In genomic region chr19:12782424-12783225, GRCh38 we compare ENCODE assay signal across 8 cellular contexts. TPM values are rescaled to one million over a fixed set of nuclear protein-coding genes. Genes with fewer than 3 reads are reported as not detected.
A peak's percentile ranks its signal among the peaks of the same experiment; 100 is the strongest.
DNase-seq lines count a peak whose midpoint lies in the region; ATAC-seq, FAIRE-seq and TF ChIP-seq lines count a peak whose summit lies in the region.

No MANE protein-coding gene starts in this region.

- peaks cover 6% of the 10 kb centered on the region for H3K36me3 Mint-ChIP-seq in Caco-2 (ENCODE audit: insufficient read depth, unreplicated experiment)
- no peaks in the 10 kb centered on the region for H3K36me3 Mint-ChIP-seq in WTC11

- H3K27me3 Mint-ChIP-seq in Caco-2 (ENCODE audit: insufficient read depth, unreplicated experiment) (no peaks in the 10 kb centered on the region), WTC11 (ENCODE audit: low read depth) (no peaks in the 10 kb centered on the region; the same call in 1 of the 2 replicates)

- CTCF ChIA-PET in Caco-2 (lab: Charles Lee), result interaction anchor here (0.7 to 1.0 kb wide), 3 partner anchors 10 to 65 kb away, joined by 3 to 4 read pairs (median 4); partner anchors contain the start of gene RNASEH2A
- CTCF ChIA-PET in WTC11 (lab: Charles Lee), result interaction anchor here (0.7 to 1.8 kb wide), 9 partner anchors 10 to 103 kb away, joined by 3 to 10 read pairs (median 6); no protein-coding TSS in a partner anchor

- H3K4me1 Mint-ChIP-seq in Caco-2 (ENCODE audit: low read depth, unreplicated experiment), result peaks cover 6% of the 10 kb centered on the region
- peaks cover 19% of the 10 kb centered on the region for H3K4me1 Mint-ChIP-seq in WTC11

- H3K9me3 ChIP-seq in Caco-2 (no peaks in the 10 kb centered on the region), HAP-1 (no peaks in the 10 kb centered on the region), keratinocyte (ENCODE audit: control insufficient read depth, low read depth, low read length) (no peaks in the 10 kb centered on the region)

- no peak overlapping the region for H3K27ac Mint-ChIP-seq in Caco-2 (ENCODE audit: unreplicated experiment)
- no peak overlapping the region for H3K27ac Mint-ChIP-seq in WTC11

- H3K4me1 ChIP-seq in Caco-2 (peaks cover 32% of the 10 kb centered on the region), HAP-1 (peaks cover 17% of the 10 kb centered on the region), keratinocyte (ENCODE audit: control insufficient read depth, extremely low read depth, insufficient read depth, low read length) (peaks cover 70% of the 10 kb centered on the region)

- H3K4me3 Mint-ChIP-seq in Caco-2 (ENCODE audit: unreplicated experiment) (no peak overlapping the region), WTC11 (peak overlapping the region; percentile 77)

- H3K4me2 ChIP-seq in keratinocyte (ENCODE audit: control insufficient read depth, extremely low read depth, insufficient read depth, low read depth, low read length), result peak overlapping the region; percentile 88

- peak overlapping the region; percentile 50 for H3K4me3 ChIP-seq in Caco-2 (ENCODE audit: low read depth, low read length)
- H3K4me3 ChIP-seq in HAP-1, result peak overlapping the region; percentile 38
- H3K4me3 ChIP-seq in cardiac fibroblast (replicated peaks in 1 of 2; ENCODE audit: low read depth in 2 of 2, low read length in 2 of 2), result peak overlapping the region; percentile 43 to 45
- H3K4me3 ChIP-seq in keratinocyte (ENCODE audit: control insufficient read depth in 2 of 3, extremely low read depth in 1 of 3, insufficient read depth in 2 of 3, low read depth in 1 of 3, low read length in 3 of 3), result peak overlapping the region; percentile 34 to 57 (median 40)

- ATAC-seq in WTC11 (no peak), GM21619 (IDR thresholded peaks at IDR 0.05; ENCODE audit: unreplicated experiment) (no peak)

- BruUV-seq in Caco-2 (replicated peaks; lab: Mats Ljungman, UMichigan), result no TSS peak

- no peaks in the 10 kb centered on the region for H4K20me1 ChIP-seq in keratinocyte (ENCODE audit: control insufficient read depth, extremely low read depth, insufficient read depth, low read length)

- H3K9ac ChIP-seq in keratinocyte (ENCODE audit: control insufficient read depth, extremely low read depth, insufficient read depth, low read length), result peak overlapping the region; percentile 73

- intact Hi-C loops in Caco-2 (cut with micrococcal nuclease; ENCODE audit: unreplicated experiment), result loop anchor here (1.0 kb wide), 1 partner anchor 8 kb away; no protein-coding TSS in a partner anchor

- DNase-seq in Caco-2, result peak; percentile 81 to 83
- peak; percentile 38 to 88 for DNase-seq in HAP-1 (ENCODE audit: low spot score in 2 of 2)
- DNase-seq in NCI-H1694 treated with DMSO at 0.1 percent for 48 hours (lab: John Stamatoyannopoulos, UW), result peak; percentile 58
- peak; percentile 63 for DNase-seq in WTC11 (ENCODE audit: low spot score)
- peak; percentile 79 to 96 for DNase-seq in cardiac fibroblast (ENCODE audit: low read depth in 2 of 2)
- DNase-seq in keratinocyte (ENCODE audit: low read depth, low spot score), result no peak
- DNase-seq in stimulated activated CD4-positive, alpha-beta T cell treated with anti-CD3 and anti-CD28 coated beads, Interleukin-12 subunit alpha, Interleukin-12 subunit beta, amount 100 ng/mL, for 4 hours, result peak; percentile 91

- no peaks in the 10 kb centered on the region for H3K27me3 ChIP-seq in Caco-2 (replicated peaks; ENCODE audit: control insufficient read depth, insufficient read depth, low read length)
- no peaks in the 10 kb centered on the region for H3K27me3 ChIP-seq in HAP-1 (ENCODE audit: low read depth)
- H3K27me3 ChIP-seq in keratinocyte (ENCODE audit: control insufficient read depth, extremely low read depth, insufficient read depth, low read length), result no peaks in the 10 kb centered on the region

- in situ Hi-C loops in HAP-1 (cut with MboI; ENCODE audit: low sequenced_read_pairs), result no loop called here

- H3K36me3 ChIP-seq in Caco-2 (ENCODE audit: control insufficient read depth, insufficient read depth, low read length) (no peaks in the 10 kb centered on the region), HAP-1 (replicated peaks) (no peaks in the 10 kb centered on the region), keratinocyte (ENCODE audit: control insufficient read depth in 2 of 2, extremely low read depth in 1 of 2, insufficient read depth in 2 of 2, low read length in 2 of 2) (no peaks in the 10 kb centered on the region)

- H3K9me3 Mint-ChIP-seq in Caco-2 (ENCODE audit: unreplicated experiment), result no peaks in the 10 kb centered on the region
- no peaks in the 10 kb centered on the region for H3K9me3 Mint-ChIP-seq in WTC11

- POLR2A ChIA-PET in Caco-2 (lab: Charles Lee) (interaction anchor here (1.3 kb wide), 1 partner anchor 10 kb away, joined by 36 read pairs; the partner anchor contains the start of gene JUNB), WTC11 (lab: Charles Lee) (interaction anchor here (1.1 to 1.7 kb wide), 2 partner anchors 9 to 11 kb away, joined by 4 to 6 read pairs; partner anchors contain the start of gene JUNB)

- dilution Hi-C loops in keratinocyte (cut with MboI; ENCODE audit: extremely low pct_ligation_motif_present, low sequenced_read_pairs), result no loop called here

- TF ChIP-seq CTCF in Caco-2 (IDR thresholded peaks at IDR 0.05; ENCODE audit: insufficient read depth in 1 of 2, low read depth in 1 of 2, low read length in 1 of 2, severe bottlenecking in 1 of 2, unreplicated experiment in 1 of 2) (no peak), WTC11 (IDR thresholded peaks at IDR 0.05) (no peak), cardiac fibroblast (IDR thresholded peaks at IDR 0.05; ENCODE audit: low read depth, low read length) (no peak), keratinocyte (optimal IDR thresholded peaks at IDR 0.05 in 1 of 3, IDR thresholded peaks at IDR 0.05 in 1 of 3, conservative IDR thresholded peaks at IDR 0.05 in 1 of 3; ENCODE audit: extremely low read depth in 1 of 3, insufficient read depth in 2 of 3, low read length in 3 of 3) (peak in 1 of 3 experiments; percentile 27)

- H2AFZ ChIP-seq in keratinocyte (ENCODE audit: control insufficient read depth, low read length), result peak overlapping the region; percentile 60

- H3K79me2 ChIP-seq in keratinocyte (ENCODE audit: control insufficient read depth, insufficient read depth, low read length), result no peaks in the 10 kb centered on the region

- no peaks in the 10 kb centered on the region for H3K9me1 ChIP-seq in keratinocyte (ENCODE audit: control insufficient read depth, extremely low read depth, insufficient read depth, low read length)

- H3K27ac ChIP-seq in keratinocyte (ENCODE audit: control insufficient read depth, insufficient read depth, low read length), result peak overlapping the region; percentile 81

- no peak for FAIRE-seq in keratinocyte (lab: Jason Lieb, UNC)

RNA-seq across cellular contexts. Expression of gene HOOK2, which starts 7.3 kb away (rescaled TPM):
- 74.2 and 80.4 TPM in 2 replicates for total RNA-seq in Caco-2 (2022)
- total RNA-seq in WTC11 (2021), result 70.0 to 83.3 TPM (median 81.4 TPM) in 3 replicates
- 19.0 to 27.4 TPM (median 21.9 TPM) in 3 replicates for polyA plus RNA-seq in keratinocyte
- polyA plus RNA-seq in keratinocyte (2011; ENCODE audit: low read depth), result 61.4 TPM
- polyA plus RNA-seq in keratinocyte (2011; cell fraction: cytosol; rRNA removed), result 8.9 and 15.2 TPM in 2 replicates
- polyA plus RNA-seq in keratinocyte (2011; cell fraction: nucleus; rRNA removed), result 98.6 and 127 TPM in 2 replicates
- 31.3 and 34.6 TPM in 2 replicates for polyA plus RNA-seq in keratinocyte (2012; ENCODE audit: low replicate concordance)
- polyA minus RNA-seq in keratinocyte, result 13.1 to 23.2 TPM (median 16.5 TPM) in 3 replicates
- polyA minus RNA-seq in keratinocyte (2011; cell fraction: cytosol; rRNA and poly(A)+ RNA removed), result 9.2 TPM
- polyA minus RNA-seq in keratinocyte (2011; cell fraction: nucleus; rRNA and poly(A)+ RNA removed), result 14.9 and 26.8 TPM in 2 replicates

RNA-seq across cellular contexts. Expression of gene JUNB, which starts 8.7 kb away (rescaled TPM):
- 16.4 and 19.4 TPM in 2 replicates for total RNA-seq in Caco-2 (2022)
- 6.6 to 11.5 TPM (median 10.2 TPM) in 3 replicates for total RNA-seq in WTC11 (2021)
- 34.9 to 85.1 TPM (median 40.8 TPM) in 3 replicates for polyA plus RNA-seq in keratinocyte
- polyA plus RNA-seq in keratinocyte (2011; ENCODE audit: low read depth), result 87.3 TPM
- polyA plus RNA-seq in keratinocyte (2011; cell fraction: cytosol; rRNA removed), result 13.1 and 47.4 TPM in 2 replicates
- polyA plus RNA-seq in keratinocyte (2011; cell fraction: nucleus; rRNA removed), result 62.8 and 88.1 TPM in 2 replicates
- polyA plus RNA-seq in keratinocyte (2012; ENCODE audit: low replicate concordance), result 52.4 and 163 TPM in 2 replicates
- 11.0 to 22.5 TPM (median 12.4 TPM) in 3 replicates for polyA minus RNA-seq in keratinocyte
- 133 TPM for polyA minus RNA-seq in keratinocyte (2011; cell fraction: cytosol; rRNA and poly(A)+ RNA removed)
- 57.9 and 81.1 TPM in 2 replicates for polyA minus RNA-seq in keratinocyte (2011; cell fraction: nucleus; rRNA and poly(A)+ RNA removed)

RNA-seq across cellular contexts. Expression of gene PRDX2, which starts 19.0 kb away (rescaled TPM):
- 265 and 285 TPM in 2 replicates for total RNA-seq in Caco-2 (2022)
- total RNA-seq in WTC11 (2021), result 378 to 447 TPM (median 447 TPM) in 3 replicates
- polyA plus RNA-seq in keratinocyte, result 119 to 301 TPM (median 154 TPM) in 3 replicates
- polyA plus RNA-seq in keratinocyte (2011; ENCODE audit: low read depth), result 34.9 TPM
- polyA plus RNA-seq in keratinocyte (2011; cell fraction: cytosol; rRNA removed), result 183 and 286 TPM in 2 replicates
- 144 and 162 TPM in 2 replicates for polyA plus RNA-seq in keratinocyte (2011; cell fraction: nucleus; rRNA removed)
- 185 and 240 TPM in 2 replicates for polyA plus RNA-seq in keratinocyte (2012; ENCODE audit: low replicate concordance)
- 153 to 398 TPM (median 161 TPM) in 3 replicates for polyA minus RNA-seq in keratinocyte
- 196 TPM for polyA minus RNA-seq in keratinocyte (2011; cell fraction: cytosol; rRNA and poly(A)+ RNA removed)
- polyA minus RNA-seq in keratinocyte (2011; cell fraction: nucleus; rRNA and poly(A)+ RNA removed), result 47.3 and 53.6 TPM in 2 replicates

RNA-seq across cellular contexts. Expression of gene THSD8, which starts 19.2 kb away (rescaled TPM):
- total RNA-seq in Caco-2 (2022) (23.9 and 25.9 TPM in 2 replicates), WTC11 (2021) (30.1 to 50.2 TPM (median 47.0 TPM) in 3 replicates)
- polyA plus RNA-seq in keratinocyte, result 0.41 to 6.6 TPM (median 2.9 TPM) in 3 replicates
- polyA plus RNA-seq in keratinocyte (2011; ENCODE audit: low read depth), result not detected
- polyA plus RNA-seq in keratinocyte (2011; cell fraction: cytosol; rRNA removed), result 2.9 and 4.9 TPM in 2 replicates
- polyA plus RNA-seq in keratinocyte (2011; cell fraction: nucleus; rRNA removed), result 1.3 and 2.0 TPM in 2 replicates
- 2.6 and 8.7 TPM in 2 replicates for polyA plus RNA-seq in keratinocyte (2012; ENCODE audit: low replicate concordance)
- polyA minus RNA-seq in keratinocyte, result 2.4 to 10.5 TPM (median 4.4 TPM) in 3 replicates
- polyA minus RNA-seq in keratinocyte (2011; cell fraction: cytosol; rRNA and poly(A)+ RNA removed), result not detected
- polyA minus RNA-seq in keratinocyte (2011; cell fraction: nucleus; rRNA and poly(A)+ RNA removed), result not detected in 2 replicates

RNA-seq across cellular contexts. Expression of gene RNASEH2A, which starts 23.8 kb away (rescaled TPM):
- total RNA-seq in Caco-2 (2022) (30.9 and 37.6 TPM in 2 replicates), WTC11 (2021) (71.3 to 78.2 TPM (median 72.9 TPM) in 3 replicates)
- 12.7 to 32.5 TPM (median 19.7 TPM) in 3 replicates for polyA plus RNA-seq in keratinocyte
- 7.9 TPM for polyA plus RNA-seq in keratinocyte (2011; ENCODE audit: low read depth)
- 6.9 and 11.9 TPM in 2 replicates for polyA plus RNA-seq in keratinocyte (2011; cell fraction: cytosol; rRNA removed)
- polyA plus RNA-seq in keratinocyte (2011; cell fraction: nucleus; rRNA removed), result 9.2 and 9.7 TPM in 2 replicates
- polyA plus RNA-seq in keratinocyte (2012; ENCODE audit: low replicate concordance), result 5.0 and 21.3 TPM in 2 replicates
- polyA minus RNA-seq in keratinocyte, result 12.2 to 23.4 TPM (median 19.4 TPM) in 3 replicates
- 43.7 TPM for polyA minus RNA-seq in keratinocyte (2011; cell fraction: cytosol; rRNA and poly(A)+ RNA removed)
- 3.6 and 5.5 TPM in 2 replicates for polyA minus RNA-seq in keratinocyte (2011; cell fraction: nucleus; rRNA and poly(A)+ RNA removed)
